In genomic region chr17:80497726-80498241, GRCh38 we compare ENCODE assay signal across 16 cellular contexts. TPM values are rescaled to one million over a fixed set of nuclear protein-coding genes. Genes with fewer than 3 reads are reported as not detected.
DNase-seq lines count a peak whose midpoint lies in the region; ATAC-seq, FAIRE-seq and TF ChIP-seq lines count a peak whose summit lies in the region.
"Had no signal": no experiment of that assay in that cellular context is flagged by ENCODE, and none has a peak within 500 bp of the region (broad histone marks: within the 10 kb centered on the region; RNA-seq: fewer than 3 reads in every experiment).

No MANE protein-coding gene starts in this region.

- TF ChIP-seq CTCF in breast epithelium (IDR thresholded peaks at IDR 0.05) (no peak), MCF 10A (IDR thresholded peaks at IDR 0.05; ENCODE audit: unreplicated experiment) (no peak), keratinocyte (optimal IDR thresholded peaks at IDR 0.05 in 1 of 3, IDR thresholded peaks at IDR 0.05 in 1 of 3, conservative IDR thresholded peaks at IDR 0.05 in 1 of 3; ENCODE audit: extremely low read depth in 1 of 3, insufficient read depth in 2 of 3, low read length in 3 of 3) (no peak), thoracic aorta (IDR thresholded peaks at IDR 0.05) (no peak), tibial artery (IDR thresholded peaks at IDR 0.05) (no peak)
- TF ChIP-seq CTCF in activated CD8-positive, alpha-beta T cell treated with anti-CD3 and anti-CD28 coated beads for 36 hours (IDR thresholded peaks at IDR 0.05), result no peak

- H3K27me3 ChIP-seq in breast epithelium, result peaks cover 0 to 3% of the 10 kb centered on the region in 2 donors
- H3K27me3 ChIP-seq in keratinocyte (ENCODE audit: control insufficient read depth, extremely low read depth, insufficient read depth, low read length), result peaks cover 17% of the 10 kb centered on the region
- H3K27me3 ChIP-seq in thoracic aorta (replicated peaks; ENCODE audit: insufficient read depth), result no peaks in the 10 kb centered on the region
- H3K27me3 ChIP-seq in tibial artery, result peaks cover 0 to 83% of the 10 kb centered on the region in 2 donors

- peaks cover 8% of the 10 kb centered on the region for H3K27me3 Mint-ChIP-seq in MCF 10A (ENCODE audit: insufficient read depth, unreplicated experiment)
- H3K27me3 Mint-ChIP-seq in activated CD8-positive, alpha-beta T cell treated with anti-CD3 and anti-CD28 coated beads for 36 hours, result peaks cover 11% of the 10 kb centered on the region

- no peaks in the 10 kb centered on the region for H3K9me3 ChIP-seq in breast epithelium
- no peaks in the 10 kb centered on the region for H3K9me3 ChIP-seq in keratinocyte (ENCODE audit: control insufficient read depth, low read depth, low read length)
- no peaks in the 10 kb centered on the region for H3K9me3 ChIP-seq in thoracic aorta
- no peaks in the 10 kb centered on the region for H3K9me3 ChIP-seq in tibial artery
- H3K9me3 ChIP-seq: stomach had no signal

- no peak overlapping the region for H3K4me3 Mint-ChIP-seq in MCF 10A (ENCODE audit: unreplicated experiment)
- no peak overlapping the region for H3K4me3 Mint-ChIP-seq in activated CD8-positive, alpha-beta T cell treated with anti-CD3 and anti-CD28 coated beads for 36 hours
- H3K4me3 Mint-ChIP-seq: activated naive CD4-positive, alpha-beta T cell treated with anti-CD3 and anti-CD28 coated beads for 36 hours; GM23338 had no signal

- POLR2A ChIA-PET in MCF 10A (lab: Yijun Ruan, JAX), result no interaction called here
- POLR2A ChIA-PET in activated CD8-positive, alpha-beta T cell treated with anti-CD3 and anti-CD28 coated beads for 36 hours (lab: Charles Lee), result no interaction called here

- peaks cover 5% of the 10 kb centered on the region for H3K36me3 Mint-ChIP-seq in MCF 10A (ENCODE audit: insufficient read depth, unreplicated experiment)
- H3K36me3 Mint-ChIP-seq in activated CD8-positive, alpha-beta T cell treated with anti-CD3 and anti-CD28 coated beads for 36 hours (ENCODE audit: low read depth), result no peaks in the 10 kb centered on the region

- no peak overlapping the region for H3K9ac ChIP-seq in keratinocyte (ENCODE audit: control insufficient read depth, extremely low read depth, insufficient read depth, low read length)

- H3K4me1 ChIP-seq in breast epithelium, result no peaks in the 10 kb centered on the region
- peaks cover 19% of the 10 kb centered on the region for H3K4me1 ChIP-seq in keratinocyte (ENCODE audit: control insufficient read depth, extremely low read depth, insufficient read depth, low read length)
- peaks cover 0 to 9% of the 10 kb centered on the region in 2 donors for H3K4me1 ChIP-seq in thoracic aorta (ENCODE audit: control insufficient read depth in 1 of 2, low read depth in 2 of 2)
- H3K4me1 ChIP-seq in tibial artery, result peaks cover 0 to 12% (median 0%) of the 10 kb centered on the region in 4 donors

- TF ChIP-seq POLR2A in breast epithelium (IDR thresholded peaks at IDR 0.05), result no peak

- no peaks in the 10 kb centered on the region for H3K9me3 Mint-ChIP-seq in MCF 10A (ENCODE audit: unreplicated experiment)
- H3K9me3 Mint-ChIP-seq in activated CD8-positive, alpha-beta T cell treated with anti-CD3 and anti-CD28 coated beads for 36 hours, result peaks cover 2% of the 10 kb centered on the region
- H3K9me3 Mint-ChIP-seq: activated naive CD4-positive, alpha-beta T cell treated with anti-CD3 and anti-CD28 coated beads for 36 hours; GM23338 had no signal

- no peak overlapping the region for H3K27ac Mint-ChIP-seq in MCF 10A (ENCODE audit: low read depth, unreplicated experiment)
- H3K27ac Mint-ChIP-seq in activated CD8-positive, alpha-beta T cell treated with anti-CD3 and anti-CD28 coated beads for 36 hours, result no peak overlapping the region
- H3K27ac Mint-ChIP-seq: activated naive CD4-positive, alpha-beta T cell treated with anti-CD3 and anti-CD28 coated beads for 36 hours; GM23338 had no signal

- no peaks in the 10 kb centered on the region for H3K36me3 ChIP-seq in breast epithelium
- H3K36me3 ChIP-seq in keratinocyte (ENCODE audit: control insufficient read depth in 2 of 2, extremely low read depth in 1 of 2, insufficient read depth in 2 of 2, low read length in 2 of 2), result no peaks in the 10 kb centered on the region
- no peaks in the 10 kb centered on the region for H3K36me3 ChIP-seq in thoracic aorta
- H3K36me3 ChIP-seq in tibial artery, result no peaks in the 10 kb centered on the region
- H3K36me3 ChIP-seq: stomach had no signal

- DNase-seq in breast epithelium (ENCODE audit: low spot score in 2 of 2) (no peak), MCF 10A (ENCODE audit: unreplicated experiment) (no peak), keratinocyte (ENCODE audit: low read depth, low spot score) (no peak), thoracic aorta (ENCODE audit: low spot score) (no peak), tibial artery (no peak), AML-193 (lab: John Stamatoyannopoulos, UW) (no peak)
- no peak for DNase-seq in activated CD8-positive, alpha-beta T cell treated with anti-CD3 and anti-CD28 coated beads for 36 hours
- DNase-seq: activated CD4-positive, CD25-positive, alpha-beta regulatory T cell treated with anti-CD3 and anti-CD28 coated beads, Interleukin-2, amount 50 U/mL, for 72 hours; activated naive CD4-positive, alpha-beta T cell treated with anti-CD3 and anti-CD28 coated beads for 36 hours; NCI-H1436; NCI-H345; NK-92 treated with Interleukin-12 subunit alpha and Interleukin-12 subunit beta, amount 100 ng/mL, for 24 hours; stomach had no signal

- H3K4me2 ChIP-seq in keratinocyte (ENCODE audit: control insufficient read depth, extremely low read depth, insufficient read depth, low read depth, low read length), result no peak overlapping the region
- H3K4me2 ChIP-seq: GM23338 had no signal

- H3K79me2 ChIP-seq in keratinocyte (ENCODE audit: control insufficient read depth, insufficient read depth, low read length), result no peaks in the 10 kb centered on the region

- no peaks in the 10 kb centered on the region for H4K20me1 ChIP-seq in keratinocyte (ENCODE audit: control insufficient read depth, extremely low read depth, insufficient read depth, low read length)

- no peaks in the 10 kb centered on the region for H3K9me1 ChIP-seq in keratinocyte (ENCODE audit: control insufficient read depth, extremely low read depth, insufficient read depth, low read length)

- H3K27ac ChIP-seq in breast epithelium, result peak overlapping the region in 1 of 2 donors; percentile 69
- no peak overlapping the region for H3K27ac ChIP-seq in keratinocyte (ENCODE audit: control insufficient read depth, insufficient read depth, low read length)
- no peak overlapping the region for H3K27ac ChIP-seq in thoracic aorta
- H3K27ac ChIP-seq in tibial artery, result no peak overlapping the region

- peaks cover 12% of the 10 kb centered on the region for H3K4me1 Mint-ChIP-seq in MCF 10A (ENCODE audit: insufficient read depth, unreplicated experiment)
- H3K4me1 Mint-ChIP-seq in activated CD8-positive, alpha-beta T cell treated with anti-CD3 and anti-CD28 coated beads for 36 hours (ENCODE audit: low read depth), result peaks cover 9% of the 10 kb centered on the region

- FAIRE-seq in keratinocyte (lab: Jason Lieb, UNC), result peak; percentile 69

- no TSS peak for BruUV-seq in MCF 10A (replicated peaks; lab: Mats Ljungman, UMichigan)

- intact Hi-C loops in breast epithelium (cut with DNase I; ENCODE audit: low total_unique reads) (loop anchor here (5.0 kb wide), 1 partner anchor 1590 kb away; no protein-coding TSS in a partner anchor), MCF 10A (cut with micrococcal nuclease) (no loop called here), tibial artery (cut with DNase I; ENCODE audit: low total_unique reads) (no loop called here)
- intact Hi-C loops in activated CD8-positive, alpha-beta T cell treated with anti-CD3 and anti-CD28 coated beads for 36 hours (cut with micrococcal nuclease), result no loop called here

- dilution Hi-C loops in keratinocyte (cut with MboI; ENCODE audit: extremely low pct_ligation_motif_present, low sequenced_read_pairs), result no loop called here

- H3K4me3 ChIP-seq in breast epithelium (peak overlapping the region in 2 of 3 donors; percentile 35 to 62), keratinocyte (ENCODE audit: control insufficient read depth in 2 of 3, extremely low read depth in 1 of 3, insufficient read depth in 2 of 3, low read depth in 1 of 3, low read length in 3 of 3) (no peak overlapping the region), thoracic aorta (peak overlapping the region; percentile 15), tibial artery (peak overlapping the region in 1 of 2 donors; percentile 26)
- H3K4me3 ChIP-seq: GM23338, stomach had no signal

- CTCF ChIA-PET in MCF 10A (lab: Yijun Ruan, JAX), result no interaction called here
- CTCF ChIA-PET in activated CD8-positive, alpha-beta T cell treated with anti-CD3 and anti-CD28 coated beads for 36 hours (lab: Charles Lee), result no interaction called here

- H2AFZ ChIP-seq in keratinocyte (ENCODE audit: control insufficient read depth, low read length), result no peak overlapping the region
- H2AFZ ChIP-seq: GM23338 had no signal

- peak; percentile 58 for ATAC-seq in activated CD8-positive, alpha-beta T cell treated with anti-CD3 and anti-CD28 coated beads for 36 hours
- no peak for ATAC-seq in thoracic aorta (ENCODE audit: insufficient number of reproducible peaks, low FRiP score, low read depth)
- ATAC-seq in SK-N-SH treated with all-trans-retinoic acid at 6 μM for 48 hours, result no peak

RNA-seq across cellular contexts. Expression of gene NPTX1, which starts 21.4 kb away (rescaled TPM):
- total RNA-seq in breast epithelium, result under 1 TPM; under 0.01 to 0.32 (median 0.29) TPM
- not detected in 2 replicates for total RNA-seq in MCF 10A (2022)
- total RNA-seq in activated CD8-positive, alpha-beta T cell treated with anti-CD3 and anti-CD28 coated beads for 36 hours, result 1 to 10 TPM; 3.4 to 5.1 TPM
- 0.01 to 0.03 TPM (median 0.02 TPM) in 3 replicates for polyA plus RNA-seq in keratinocyte
- not detected for polyA plus RNA-seq in keratinocyte (2011; ENCODE audit: low read depth)
- polyA plus RNA-seq in keratinocyte (2011; cell fraction: cytosol; rRNA removed), result not detected in 2 replicates
- 0.01 and 0.04 TPM in 2 replicates for polyA plus RNA-seq in keratinocyte (2011; cell fraction: nucleus; rRNA removed)
- polyA plus RNA-seq in keratinocyte (2012; ENCODE audit: low replicate concordance), result 0.08 and 0.13 TPM in 2 replicates
- 0.26 TPM in 1 of 3 replicates, not detected in the others for polyA minus RNA-seq in keratinocyte
- polyA minus RNA-seq in keratinocyte (2011; cell fraction: cytosol; rRNA and poly(A)+ RNA removed), result 0.58 TPM
- polyA minus RNA-seq in keratinocyte (2011; cell fraction: nucleus; rRNA and poly(A)+ RNA removed), result not detected in 2 replicates
- under 1 TPM; 0.56 to 0.68 TPM for total RNA-seq in thoracic aorta
- total RNA-seq: Right ventricle myocardium inferior had no signal

RNA-seq across cellular contexts. Expression of gene RPTOR, which starts 46.9 kb away (rescaled TPM):
- 10 to 100 TPM; 21.4 to 27.5 (median 23.6) TPM for total RNA-seq in breast epithelium
- total RNA-seq in MCF 10A (2022), result 41.3 and 46.6 TPM in 2 replicates
- total RNA-seq in activated CD8-positive, alpha-beta T cell treated with anti-CD3 and anti-CD28 coated beads for 36 hours, result 10 to 100 TPM; 45.3 to 49.1 TPM
- polyA plus RNA-seq in keratinocyte, result 3.6 to 11.3 TPM (median 4.0 TPM) in 3 replicates
- 20.1 TPM for polyA plus RNA-seq in keratinocyte (2011; ENCODE audit: low read depth)
- polyA plus RNA-seq in keratinocyte (2011; cell fraction: cytosol; rRNA removed), result 4.1 and 7.2 TPM in 2 replicates
- 19.0 and 24.1 TPM in 2 replicates for polyA plus RNA-seq in keratinocyte (2011; cell fraction: nucleus; rRNA removed)
- polyA plus RNA-seq in keratinocyte (2012; ENCODE audit: low replicate concordance), result 6.1 and 19.2 TPM in 2 replicates
- 14.2 to 55.6 TPM (median 19.5 TPM) in 3 replicates for polyA minus RNA-seq in keratinocyte
- 18.0 TPM for polyA minus RNA-seq in keratinocyte (2011; cell fraction: cytosol; rRNA and poly(A)+ RNA removed)
- polyA minus RNA-seq in keratinocyte (2011; cell fraction: nucleus; rRNA and poly(A)+ RNA removed), result 40.2 and 51.5 TPM in 2 replicates
- total RNA-seq in thoracic aorta, result 10 to 100 TPM; 42.0 to 47.4 TPM

Comparison
In these comparisons a context has a peak if more than half of its experiments do, and no peak if none do; other contexts are left out.
1. H3K4me3 ChIP-seq: peak in breast epithelium (2 of 3) and thoracic aorta (single experiment); none in keratinocyte (0 of 3).